In the genomic region with DNA sequence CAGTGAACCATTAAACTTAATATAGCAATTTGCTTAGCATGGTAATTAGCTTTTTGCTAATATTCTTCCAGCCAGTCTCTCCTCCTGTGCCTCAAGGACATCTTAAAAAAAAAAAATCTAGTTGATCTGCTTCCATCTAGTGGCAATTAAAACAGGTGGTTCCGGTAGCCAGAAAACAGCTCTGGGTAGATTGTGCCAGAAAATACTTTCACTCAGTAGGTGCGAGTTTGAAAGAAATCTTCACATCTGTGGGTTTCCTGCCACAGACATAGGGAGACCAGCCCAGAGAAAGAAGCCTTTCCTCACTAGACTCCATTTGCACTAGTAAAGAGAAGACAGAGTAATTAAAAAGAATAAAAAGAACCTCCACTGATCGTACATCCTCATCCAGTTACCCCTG, we compare ENCODE assay signal across 1 cellular context.
TF ChIP-seq lines count a peak whose summit lies in the region.

No MANE protein-coding gene starts in this region.

TF ChIP-seq in GM12878, 131 proteins besides CTCF, POLR2A, EP300 and RAD21:
- TF ChIP-seq ZNF24 (IDR thresholded peaks at IDR 0.05): no peak
- no peak for TF ChIP-seq SMARCA5 (IDR thresholded peaks at IDR 0.05)
- peak; percentile 32; the same call in 1 of the 2 replicates for TF ChIP-seq ZNF384 (IDR thresholded peaks at IDR 0.05; ENCODE audit: borderline replicate concordance, low read depth, low read length)
- TF ChIP-seq POU2F2 (IDR thresholded peaks at IDR 0.05; ENCODE audit: borderline replicate concordance, low read depth, low read length): no peak
- TF ChIP-seq ESRRA (IDR thresholded peaks at IDR 0.05; ENCODE audit: low read length): no peak
- TF ChIP-seq BHLHE40 (IDR thresholded peaks at IDR 0.05; ENCODE audit: borderline replicate concordance in 1 of 2, low read depth in 2 of 2, low read length in 1 of 2): no peak
- TF ChIP-seq IKZF2 (IDR thresholded peaks at IDR 0.05): 0 out of 4 replicates have a peak, but pooled peaks of 1 of the 2 experiments have one; percentile 19
- TF ChIP-seq CBX5 (IDR thresholded peaks at IDR 0.05; ENCODE audit: low read depth): no peak
- TF ChIP-seq SMC3 (IDR thresholded peaks at IDR 0.05; ENCODE audit: borderline replicate concordance, low read length): peak; percentile 24; the same call in 1 of the 2 replicates
- no peak for TF ChIP-seq ZNF217 (IDR thresholded peaks at IDR 0.05)
- TF ChIP-seq, protein P1, sequence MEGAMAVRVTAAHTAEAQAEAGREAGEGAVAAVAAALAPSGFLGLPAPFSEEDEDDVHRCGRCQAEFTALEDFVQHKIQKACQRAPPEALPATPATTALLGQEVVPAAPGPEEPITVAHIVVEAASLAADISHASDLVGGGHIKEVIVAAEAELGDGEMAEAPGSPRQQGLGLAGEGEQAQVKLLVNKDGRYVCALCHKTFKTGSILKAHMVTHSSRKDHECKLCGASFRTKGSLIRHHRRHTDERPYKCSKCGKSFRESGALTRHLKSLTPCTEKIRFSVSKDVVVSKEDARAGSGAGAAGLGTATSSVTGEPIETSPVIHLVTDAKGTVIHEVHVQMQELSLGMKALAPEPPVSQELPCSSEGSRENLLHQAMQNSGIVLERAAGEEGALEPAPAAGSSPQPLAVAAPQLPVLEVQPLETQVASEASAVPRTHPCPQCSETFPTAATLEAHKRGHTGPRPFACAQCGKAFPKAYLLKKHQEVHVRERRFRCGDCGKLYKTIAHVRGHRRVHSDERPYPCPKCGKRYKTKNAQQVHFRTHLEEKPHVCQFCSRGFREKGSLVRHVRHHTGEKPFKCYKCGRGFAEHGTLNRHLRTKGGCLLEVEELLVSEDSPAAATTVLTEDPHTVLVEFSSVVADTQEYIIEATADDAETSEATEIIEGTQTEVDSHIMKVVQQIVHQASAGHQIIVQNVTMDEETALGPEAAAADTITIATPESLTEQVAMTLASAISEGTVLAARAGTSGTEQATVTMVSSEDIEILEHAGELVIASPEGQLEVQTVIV (IDR thresholded peaks at IDR 0.05; ENCODE audit: borderline replicate concordance, partially characterized antibody): no peak
- TF ChIP-seq, protein P2, sequence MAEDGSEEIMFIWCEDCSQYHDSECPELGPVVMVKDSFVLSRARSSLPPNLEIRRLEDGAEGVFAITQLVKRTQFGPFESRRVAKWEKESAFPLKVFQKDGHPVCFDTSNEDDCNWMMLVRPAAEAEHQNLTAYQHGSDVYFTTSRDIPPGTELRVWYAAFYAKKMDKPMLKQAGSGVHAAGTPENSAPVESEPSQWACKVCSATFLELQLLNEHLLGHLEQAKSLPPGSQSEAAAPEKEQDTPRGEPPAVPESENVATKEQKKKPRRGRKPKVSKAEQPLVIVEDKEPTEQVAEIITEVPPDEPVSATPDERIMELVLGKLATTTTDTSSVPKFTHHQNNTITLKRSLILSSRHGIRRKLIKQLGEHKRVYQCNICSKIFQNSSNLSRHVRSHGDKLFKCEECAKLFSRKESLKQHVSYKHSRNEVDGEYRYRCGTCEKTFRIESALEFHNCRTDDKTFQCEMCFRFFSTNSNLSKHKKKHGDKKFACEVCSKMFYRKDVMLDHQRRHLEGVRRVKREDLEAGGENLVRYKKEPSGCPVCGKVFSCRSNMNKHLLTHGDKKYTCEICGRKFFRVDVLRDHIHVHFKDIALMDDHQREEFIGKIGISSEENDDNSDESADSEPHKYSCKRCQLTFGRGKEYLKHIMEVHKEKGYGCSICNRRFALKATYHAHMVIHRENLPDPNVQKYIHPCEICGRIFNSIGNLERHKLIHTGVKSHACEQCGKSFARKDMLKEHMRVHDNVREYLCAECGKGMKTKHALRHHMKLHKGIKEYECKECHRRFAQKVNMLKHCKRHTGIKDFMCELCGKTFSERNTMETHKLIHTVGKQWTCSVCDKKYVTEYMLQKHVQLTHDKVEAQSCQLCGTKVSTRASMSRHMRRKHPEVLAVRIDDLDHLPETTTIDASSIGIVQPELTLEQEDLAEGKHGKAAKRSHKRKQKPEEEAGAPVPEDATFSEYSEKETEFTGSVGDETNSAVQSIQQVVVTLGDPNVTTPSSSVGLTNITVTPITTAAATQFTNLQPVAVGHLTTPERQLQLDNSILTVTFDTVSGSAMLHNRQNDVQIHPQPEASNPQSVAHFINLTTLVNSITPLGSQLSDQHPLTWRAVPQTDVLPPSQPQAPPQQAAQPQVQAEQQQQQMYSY (CRISPR knock-in tag; IDR thresholded peaks at IDR 0.05): no peak
- no peak for TF ChIP-seq TCF7 (IDR thresholded peaks at IDR 0.05; ENCODE audit: borderline replicate concordance)
- no peak for TF ChIP-seq SUPT20H (IDR thresholded peaks at IDR 0.05; ENCODE audit: borderline replicate concordance, control insufficient read depth, low read depth, low read length)
- TF ChIP-seq, protein P3, sequence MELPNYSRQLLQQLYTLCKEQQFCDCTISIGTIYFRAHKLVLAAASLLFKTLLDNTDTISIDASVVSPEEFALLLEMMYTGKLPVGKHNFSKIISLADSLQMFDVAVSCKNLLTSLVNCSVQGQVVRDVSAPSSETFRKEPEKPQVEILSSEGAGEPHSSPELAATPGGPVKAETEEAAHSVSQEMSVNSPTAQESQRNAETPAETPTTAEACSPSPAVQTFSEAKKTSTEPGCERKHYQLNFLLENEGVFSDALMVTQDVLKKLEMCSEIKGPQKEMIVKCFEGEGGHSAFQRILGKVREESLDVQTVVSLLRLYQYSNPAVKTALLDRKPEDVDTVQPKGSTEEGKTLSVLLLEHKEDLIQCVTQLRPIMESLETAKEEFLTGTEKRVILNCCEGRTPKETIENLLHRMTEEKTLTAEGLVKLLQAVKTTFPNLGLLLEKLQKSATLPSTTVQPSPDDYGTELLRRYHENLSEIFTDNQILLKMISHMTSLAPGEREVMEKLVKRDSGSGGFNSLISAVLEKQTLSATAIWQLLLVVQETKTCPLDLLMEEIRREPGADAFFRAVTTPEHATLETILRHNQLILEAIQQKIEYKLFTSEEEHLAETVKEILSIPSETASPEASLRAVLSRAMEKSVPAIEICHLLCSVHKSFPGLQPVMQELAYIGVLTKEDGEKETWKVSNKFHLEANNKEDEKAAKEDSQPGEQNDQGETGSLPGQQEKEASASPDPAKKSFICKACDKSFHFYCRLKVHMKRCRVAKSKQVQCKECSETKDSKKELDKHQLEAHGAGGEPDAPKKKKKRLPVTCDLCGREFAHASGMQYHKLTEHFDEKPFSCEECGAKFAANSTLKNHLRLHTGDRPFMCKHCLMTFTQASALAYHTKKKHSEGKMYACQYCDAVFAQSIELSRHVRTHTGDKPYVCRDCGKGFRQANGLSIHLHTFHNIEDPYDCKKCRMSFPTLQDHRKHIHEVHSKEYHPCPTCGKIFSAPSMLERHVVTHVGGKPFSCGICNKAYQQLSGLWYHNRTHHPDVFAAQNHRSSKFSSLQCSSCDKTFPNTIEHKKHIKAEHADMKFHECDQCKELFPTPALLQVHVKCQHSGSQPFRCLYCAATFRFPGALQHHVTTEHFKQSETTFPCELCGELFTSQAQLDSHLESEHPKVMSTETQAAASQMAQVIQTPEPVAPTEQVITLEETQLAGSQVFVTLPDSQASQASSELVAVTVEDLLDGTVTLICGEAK (IDR thresholded peaks at IDR 0.05; ENCODE audit: borderline replicate concordance): no peak
- TF ChIP-seq, protein P4, sequence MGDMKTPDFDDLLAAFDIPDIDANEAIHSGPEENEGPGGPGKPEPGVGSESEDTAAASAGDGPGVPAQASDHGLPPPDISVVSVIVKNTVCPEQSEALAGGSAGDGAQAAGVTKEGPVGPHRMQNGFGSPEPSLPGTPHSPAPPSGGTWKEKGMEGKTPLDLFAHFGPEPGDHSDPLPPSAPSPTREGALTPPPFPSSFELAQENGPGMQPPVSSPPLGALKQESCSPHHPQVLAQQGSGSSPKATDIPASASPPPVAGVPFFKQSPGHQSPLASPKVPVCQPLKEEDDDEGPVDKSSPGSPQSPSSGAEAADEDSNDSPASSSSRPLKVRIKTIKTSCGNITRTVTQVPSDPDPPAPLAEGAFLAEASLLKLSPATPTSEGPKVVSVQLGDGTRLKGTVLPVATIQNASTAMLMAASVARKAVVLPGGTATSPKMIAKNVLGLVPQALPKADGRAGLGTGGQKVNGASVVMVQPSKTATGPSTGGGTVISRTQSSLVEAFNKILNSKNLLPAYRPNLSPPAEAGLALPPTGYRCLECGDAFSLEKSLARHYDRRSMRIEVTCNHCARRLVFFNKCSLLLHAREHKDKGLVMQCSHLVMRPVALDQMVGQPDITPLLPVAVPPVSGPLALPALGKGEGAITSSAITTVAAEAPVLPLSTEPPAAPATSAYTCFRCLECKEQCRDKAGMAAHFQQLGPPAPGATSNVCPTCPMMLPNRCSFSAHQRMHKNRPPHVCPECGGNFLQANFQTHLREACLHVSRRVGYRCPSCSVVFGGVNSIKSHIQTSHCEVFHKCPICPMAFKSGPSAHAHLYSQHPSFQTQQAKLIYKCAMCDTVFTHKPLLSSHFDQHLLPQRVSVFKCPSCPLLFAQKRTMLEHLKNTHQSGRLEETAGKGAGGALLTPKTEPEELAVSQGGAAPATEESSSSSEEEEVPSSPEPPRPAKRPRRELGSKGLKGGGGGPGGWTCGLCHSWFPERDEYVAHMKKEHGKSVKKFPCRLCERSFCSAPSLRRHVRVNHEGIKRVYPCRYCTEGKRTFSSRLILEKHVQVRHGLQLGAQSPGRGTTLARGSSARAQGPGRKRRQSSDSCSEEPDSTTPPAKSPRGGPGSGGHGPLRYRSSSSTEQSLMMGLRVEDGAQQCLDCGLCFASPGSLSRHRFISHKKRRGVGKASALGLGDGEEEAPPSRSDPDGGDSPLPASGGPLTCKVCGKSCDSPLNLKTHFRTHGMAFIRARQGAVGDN (IDR thresholded peaks at IDR 0.05): 0 out of 2 replicates have a peak, but pooled peaks have one; percentile 31
- TF ChIP-seq, protein P5, sequence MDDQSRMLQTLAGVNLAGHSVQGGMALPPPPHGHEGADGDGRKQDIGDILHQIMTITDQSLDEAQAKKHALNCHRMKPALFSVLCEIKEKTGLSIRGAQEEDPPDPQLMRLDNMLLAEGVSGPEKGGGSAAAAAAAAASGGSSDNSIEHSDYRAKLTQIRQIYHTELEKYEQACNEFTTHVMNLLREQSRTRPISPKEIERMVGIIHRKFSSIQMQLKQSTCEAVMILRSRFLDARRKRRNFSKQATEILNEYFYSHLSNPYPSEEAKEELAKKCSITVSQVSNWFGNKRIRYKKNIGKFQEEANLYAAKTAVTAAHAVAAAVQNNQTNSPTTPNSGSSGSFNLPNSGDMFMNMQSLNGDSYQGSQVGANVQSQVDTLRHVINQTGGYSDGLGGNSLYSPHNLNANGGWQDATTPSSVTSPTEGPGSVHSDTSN (IDR thresholded peaks at IDR 0.05; ENCODE audit: insufficient replicate concordance, low read depth, low read length): no peak
- TF ChIP-seq JUNB (IDR thresholded peaks at IDR 0.05): no peak
- no peak for TF ChIP-seq STAT3 (IDR thresholded peaks at IDR 0.05; ENCODE audit: low read depth, low read length)
- no peak for TF ChIP-seq SREBF2 (IDR thresholded peaks at IDR 0.05; ENCODE audit: low read length)
- no peak for TF ChIP-seq CHD2 (IDR thresholded peaks at IDR 0.05; ENCODE audit: borderline replicate concordance, low read depth, low read length)
- TF ChIP-seq PML (IDR thresholded peaks at IDR 0.05; ENCODE audit: low read length): no peak
- TF ChIP-seq, protein P6, sequence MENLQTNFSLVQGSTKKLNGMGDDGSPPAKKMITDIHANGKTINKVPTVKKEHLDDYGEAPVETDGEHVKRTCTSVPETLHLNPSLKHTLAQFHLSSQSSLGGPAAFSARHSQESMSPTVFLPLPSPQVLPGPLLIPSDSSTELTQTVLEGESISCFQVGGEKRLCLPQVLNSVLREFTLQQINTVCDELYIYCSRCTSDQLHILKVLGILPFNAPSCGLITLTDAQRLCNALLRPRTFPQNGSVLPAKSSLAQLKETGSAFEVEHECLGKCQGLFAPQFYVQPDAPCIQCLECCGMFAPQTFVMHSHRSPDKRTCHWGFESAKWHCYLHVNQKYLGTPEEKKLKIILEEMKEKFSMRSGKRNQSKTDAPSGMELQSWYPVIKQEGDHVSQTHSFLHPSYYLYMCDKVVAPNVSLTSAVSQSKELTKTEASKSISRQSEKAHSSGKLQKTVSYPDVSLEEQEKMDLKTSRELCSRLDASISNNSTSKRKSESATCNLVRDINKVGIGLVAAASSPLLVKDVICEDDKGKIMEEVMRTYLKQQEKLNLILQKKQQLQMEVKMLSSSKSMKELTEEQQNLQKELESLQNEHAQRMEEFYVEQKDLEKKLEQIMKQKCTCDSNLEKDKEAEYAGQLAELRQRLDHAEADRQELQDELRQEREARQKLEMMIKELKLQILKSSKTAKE (IDR thresholded peaks at IDR 0.05; ENCODE audit: low read depth, poor library complexity, severe bottlenecking): no peak
- TF ChIP-seq, protein P7, sequence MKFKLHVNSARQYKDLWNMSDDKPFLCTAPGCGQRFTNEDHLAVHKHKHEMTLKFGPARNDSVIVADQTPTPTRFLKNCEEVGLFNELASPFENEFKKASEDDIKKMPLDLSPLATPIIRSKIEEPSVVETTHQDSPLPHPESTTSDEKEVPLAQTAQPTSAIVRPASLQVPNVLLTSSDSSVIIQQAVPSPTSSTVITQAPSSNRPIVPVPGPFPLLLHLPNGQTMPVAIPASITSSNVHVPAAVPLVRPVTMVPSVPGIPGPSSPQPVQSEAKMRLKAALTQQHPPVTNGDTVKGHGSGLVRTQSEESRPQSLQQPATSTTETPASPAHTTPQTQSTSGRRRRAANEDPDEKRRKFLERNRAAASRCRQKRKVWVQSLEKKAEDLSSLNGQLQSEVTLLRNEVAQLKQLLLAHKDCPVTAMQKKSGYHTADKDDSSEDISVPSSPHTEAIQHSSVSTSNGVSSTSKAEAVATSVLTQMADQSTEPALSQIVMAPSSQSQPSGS (IDR thresholded peaks at IDR 0.05; ENCODE audit: low read length): no peak
- TF ChIP-seq RCOR1 (conservative IDR thresholded peaks at IDR 0.05; ENCODE audit: low read depth, low read length): no peak
- TF ChIP-seq SUZ12 (IDR thresholded peaks at IDR 0.05; ENCODE audit: unreplicated experiment): no peak
- no peak for TF ChIP-seq GATAD2B (conservative IDR thresholded peaks at IDR 0.05; ENCODE audit: low read depth)
